In genomic region chr10:6776170-6776569, GRCh38 we compare ENCODE assay signal across 1 cellular context.
TF ChIP-seq lines count a peak whose summit lies in the region.

No MANE protein-coding gene starts in this region.

TF ChIP-seq in IMR-90, 13 proteins besides CTCF, POLR2A, EP300 and RAD21 (continued from another document):
- TF ChIP-seq ELK1 (IDR thresholded peaks at IDR 0.05; ENCODE audit: borderline replicate concordance, low read depth, low read length) (no peak), FOS (IDR thresholded peaks at IDR 0.05; ENCODE audit: low read depth, low read length) (no peak), CEBPB (IDR thresholded peaks at IDR 0.05; ENCODE audit: low read depth, low read length) (no peak), MXI1 (IDR thresholded peaks at IDR 0.05; ENCODE audit: borderline replicate concordance, low read depth, low read length) (no peak), NFE2L2 (IDR thresholded peaks at IDR 0.05; ENCODE audit: low read depth, low read length) (no peak)
